19 cellular contexts compared by ENCODE assay signal in genomic region chr12:132277374-132277801, GRCh38. TPM values are rescaled to one million over a fixed set of nuclear protein-coding genes. Genes with fewer than 3 reads are reported as not detected.
DNase-seq lines count a peak whose midpoint lies in the region; ATAC-seq, FAIRE-seq and TF ChIP-seq lines count a peak whose summit lies in the region.
"Had no signal": no experiment of that assay in that cellular context is flagged by ENCODE, and none has a peak within 500 bp of the region (broad histone marks: within the 10 kb centered on the region; RNA-seq: fewer than 3 reads in every experiment).

No MANE protein-coding gene starts in this region.

- no TSS peak for BruUV-seq in HepG2 (replicated peaks; lab: Mats Ljungman, UMichigan)

- no peak for TF ChIP-seq EP300 in HepG2 (IDR thresholded peaks at IDR 0.05; ENCODE audit: low read depth in 2 of 2, low read length in 2 of 2)
- no peak for TF ChIP-seq EP300 in HepG2 (CRISPR knock-in tag; IDR thresholded peaks at IDR 0.05; ENCODE audit: borderline replicate concordance)

- no peaks in the 10 kb centered on the region for H3K79me2 ChIP-seq in HepG2 (ENCODE audit: insufficient read depth, low read length)

- H3K4me3 ChIP-seq in left ventricle myocardium inferior (no peak overlapping the region), breast epithelium (peak overlapping the region in 2 of 3 donors; percentile 8 to 44), HepG2 (replicated peaks in 1 of 3; ENCODE audit: insufficient read depth in 1 of 3, low read depth in 2 of 3, low read length in 3 of 3) (no peak overlapping the region), thyroid gland (replicated peaks in 1 of 3) (no peak overlapping the region)
- H3K4me3 ChIP-seq: MG63, SJSA1 had no signal

- no peaks in the 10 kb centered on the region for H3K36me3 ChIP-seq in left ventricle myocardium inferior
- H3K36me3 ChIP-seq in breast epithelium, result no peaks in the 10 kb centered on the region
- no peaks in the 10 kb centered on the region for H3K36me3 ChIP-seq in HepG2 (replicated peaks in 1 of 2; ENCODE audit: control insufficient read depth in 1 of 2, insufficient read depth in 2 of 2, low read length in 2 of 2)
- no peaks in the 10 kb centered on the region for H3K36me3 ChIP-seq in thyroid gland
- H3K36me3 ChIP-seq: MG63, SJSA1 had no signal

- no peaks in the 10 kb centered on the region for H3K9me3 ChIP-seq in left ventricle myocardium inferior (replicated peaks)
- H3K9me3 ChIP-seq in breast epithelium, result no peaks in the 10 kb centered on the region
- no peaks in the 10 kb centered on the region for H3K9me3 ChIP-seq in HepG2 (ENCODE audit: low read length)
- no peaks in the 10 kb centered on the region for H3K9me3 ChIP-seq in thyroid gland
- H3K9me3 ChIP-seq: MG63, SJSA1 had no signal

- in situ Hi-C loops in HepG2 (cut with HindIII; ENCODE audit: extremely low pct_ligation_motif_present, low pct_unique_long_range_greater_than_20kb), result no loop called here

- no peak for FAIRE-seq in HepG2 (lab: Jason Lieb, UNC)
- FAIRE-seq: A204.1, GM12891 had no signal

- ATAC-seq in Right ventricle myocardium inferior, result no peak
- no peak for ATAC-seq in HepG2

- H3K4me1 ChIP-seq in left ventricle myocardium inferior (no peaks in the 10 kb centered on the region), breast epithelium (no peaks in the 10 kb centered on the region), HepG2 (ENCODE audit: insufficient read depth, low read length) (peaks cover 17% of the 10 kb centered on the region), thyroid gland (peaks cover 44 to 55% of the 10 kb centered on the region in 2 donors)
- H3K4me1 ChIP-seq: SJSA1 had no signal

- no peak overlapping the region for H2AFZ ChIP-seq in HepG2 (ENCODE audit: low read length)

- DNase-seq in Right ventricle myocardium inferior (ENCODE audit: missing footprints), result peak; percentile 23
- no peak for DNase-seq in left ventricle myocardium inferior
- DNase-seq in breast epithelium (ENCODE audit: low spot score in 2 of 2), result no peak
- no peak for DNase-seq in HepG2 (ENCODE audit: low spot score)
- peak; percentile 62 to 75 for DNase-seq in thyroid gland
- no peak for DNase-seq in NCI-H226
- no peak for DNase-seq in NCI-H446 (lab: John Stamatoyannopoulos, UW)
- DNase-seq: DND-41; H7; Kasumi-1; MG63; NCI-H1417 treated with DMSO at 0.1 percent for 48 hours; NCI-H187; NK-92 treated with Interleukin-12 subunit alpha and Interleukin-12 subunit beta, amount 100 ng/mL, for 24 hours had no signal

- no peak overlapping the region for H3K4me2 ChIP-seq in HepG2 (ENCODE audit: low read depth, low read length)

- no peak for TF ChIP-seq RAD21 in HepG2 (CRISPR knock-in tag; IDR thresholded peaks at IDR 0.05)

- no peak overlapping the region for H3K27ac ChIP-seq in left ventricle myocardium inferior (replicated peaks)
- H3K27ac ChIP-seq in breast epithelium, result no peak overlapping the region
- no peak overlapping the region for H3K27ac ChIP-seq in HepG2 (ENCODE audit: extremely low read length, insufficient read depth, low read length)
- H3K27ac ChIP-seq in thyroid gland, result peak overlapping the region in 2 of 3 donors; percentile 10 to 58
- H3K27ac ChIP-seq: SJSA1 had no signal

- POLR2A ChIA-PET in HepG2 (lab: Yijun Ruan, JAX), result no interaction called here

- TF ChIP-seq POLR2A in breast epithelium (IDR thresholded peaks at IDR 0.05) (no peak), HepG2 (IDR thresholded peaks at IDR 0.05; ENCODE audit: insufficient read depth in 1 of 2, low read depth in 2 of 2, low read length in 2 of 2) (no peak), thyroid gland (IDR thresholded peaks at IDR 0.05) (no peak)

- intact Hi-C loops in Right ventricle myocardium inferior (cut with DNase I), result no loop called here
- intact Hi-C loops in left ventricle myocardium inferior (cut with micrococcal nuclease), result no loop called here
- intact Hi-C loops in breast epithelium (cut with DNase I; ENCODE audit: low total_unique reads), result no loop called here
- intact Hi-C loops in HepG2 (cut with micrococcal nuclease; ENCODE audit: unreplicated experiment), result no loop called here
- intact Hi-C loops in thyroid gland (cut with DNase I), result loop anchor here (10.0 kb wide), 1 partner anchor 47 kb away; the partner anchor contains the start of gene GALNT9

- CTCF ChIA-PET in HepG2 (lab: Yijun Ruan, JAX; ENCODE audit: low intra/inter-chr PET ratio, low total read pairs), result no interaction called here

- H3K27me3 ChIP-seq in left ventricle myocardium inferior (ENCODE audit: low read depth) (peaks cover 100% of the 10 kb centered on the region), breast epithelium (peaks cover 0 to 95% of the 10 kb centered on the region in 2 donors), HepG2 (ENCODE audit: control insufficient read depth in 1 of 2, insufficient read depth in 2 of 2, low read length in 2 of 2) (peaks cover 22 to 86% of the 10 kb centered on the region in 2 experiments; a peak in 4 of 5 replicates), thyroid gland (no peaks in the 10 kb centered on the region)
- H3K27me3 ChIP-seq: MG63 had no signal

- no peaks in the 10 kb centered on the region for H4K20me1 ChIP-seq in HepG2 (ENCODE audit: insufficient read depth, low read length)

- TF ChIP-seq CTCF in left ventricle myocardium inferior (IDR thresholded peaks at IDR 0.05; ENCODE audit: borderline replicate concordance), result no peak
- no peak for TF ChIP-seq CTCF in breast epithelium (IDR thresholded peaks at IDR 0.05)
- TF ChIP-seq CTCF in HepG2 (CRISPR knock-in tag; IDR thresholded peaks at IDR 0.05), result no peak
- no peak for TF ChIP-seq CTCF in thyroid gland (IDR thresholded peaks at IDR 0.05)

- WGBS in HepG2 (ENCODE audit: low lambda C conversion rate), result 0% methylated on average over 1 of the region's 24 CpGs
- 31 to 32% methylated on average over 10 to 22 of the region's 24 CpGs for WGBS in thyroid gland, 2 donors

- H3K9ac ChIP-seq in HepG2 (ENCODE audit: insufficient read depth, low read depth, low read length), result no peak overlapping the region

TF ChIP-seq in HepG2, 621 proteins besides CTCF, POLR2A, EP300 and RAD21 (continues in another document):
- TF ChIP-seq GABPB1 (CRISPR knock-in tag; IDR thresholded peaks at IDR 0.05) (peak; percentile 25; the same call in 1 of the 2 replicates), ZBTB38 (CRISPR knock-in tag; IDR thresholded peaks at IDR 0.05) (no peak)
- TF ChIP-seq, protein P1, sequence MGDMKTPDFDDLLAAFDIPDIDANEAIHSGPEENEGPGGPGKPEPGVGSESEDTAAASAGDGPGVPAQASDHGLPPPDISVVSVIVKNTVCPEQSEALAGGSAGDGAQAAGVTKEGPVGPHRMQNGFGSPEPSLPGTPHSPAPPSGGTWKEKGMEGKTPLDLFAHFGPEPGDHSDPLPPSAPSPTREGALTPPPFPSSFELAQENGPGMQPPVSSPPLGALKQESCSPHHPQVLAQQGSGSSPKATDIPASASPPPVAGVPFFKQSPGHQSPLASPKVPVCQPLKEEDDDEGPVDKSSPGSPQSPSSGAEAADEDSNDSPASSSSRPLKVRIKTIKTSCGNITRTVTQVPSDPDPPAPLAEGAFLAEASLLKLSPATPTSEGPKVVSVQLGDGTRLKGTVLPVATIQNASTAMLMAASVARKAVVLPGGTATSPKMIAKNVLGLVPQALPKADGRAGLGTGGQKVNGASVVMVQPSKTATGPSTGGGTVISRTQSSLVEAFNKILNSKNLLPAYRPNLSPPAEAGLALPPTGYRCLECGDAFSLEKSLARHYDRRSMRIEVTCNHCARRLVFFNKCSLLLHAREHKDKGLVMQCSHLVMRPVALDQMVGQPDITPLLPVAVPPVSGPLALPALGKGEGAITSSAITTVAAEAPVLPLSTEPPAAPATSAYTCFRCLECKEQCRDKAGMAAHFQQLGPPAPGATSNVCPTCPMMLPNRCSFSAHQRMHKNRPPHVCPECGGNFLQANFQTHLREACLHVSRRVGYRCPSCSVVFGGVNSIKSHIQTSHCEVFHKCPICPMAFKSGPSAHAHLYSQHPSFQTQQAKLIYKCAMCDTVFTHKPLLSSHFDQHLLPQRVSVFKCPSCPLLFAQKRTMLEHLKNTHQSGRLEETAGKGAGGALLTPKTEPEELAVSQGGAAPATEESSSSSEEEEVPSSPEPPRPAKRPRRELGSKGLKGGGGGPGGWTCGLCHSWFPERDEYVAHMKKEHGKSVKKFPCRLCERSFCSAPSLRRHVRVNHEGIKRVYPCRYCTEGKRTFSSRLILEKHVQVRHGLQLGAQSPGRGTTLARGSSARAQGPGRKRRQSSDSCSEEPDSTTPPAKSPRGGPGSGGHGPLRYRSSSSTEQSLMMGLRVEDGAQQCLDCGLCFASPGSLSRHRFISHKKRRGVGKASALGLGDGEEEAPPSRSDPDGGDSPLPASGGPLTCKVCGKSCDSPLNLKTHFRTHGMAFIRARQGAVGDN (CRISPR knock-in tag; IDR thresholded peaks at IDR 0.05), result peak; percentile 20; the same call in 1 of the 2 replicates

RNA-seq across cellular contexts. Expression of gene GALNT9, which starts 52.0 kb away (rescaled TPM):
- total RNA-seq in Right ventricle myocardium inferior (not detected), left ventricle myocardium inferior (not detected), breast epithelium (1 to 10 TPM in 1 of 3 donors, not detected in 2; 2.9 TPM), HepG2 (2016; rRNA removed; fragmentation: Illumina TruSeq; extraction: Trizol) (0.04 TPM in 1 of 2 replicates, not detected in the other), thyroid gland (10 to 100 TPM in 2 of 4 donors, 1 to 10 TPM in 2; 2.2 to 29.2 (median 15.9) TPM)
- not detected in 2 replicates for total RNA-seq in HepG2 (2016; cell fraction: cytosol; rRNA removed; fragmentation: Illumina TruSeq; extraction: Trizol; ENCODE audit: low read depth)
- not detected in 2 replicates for total RNA-seq in HepG2 (2016; cell fraction: insoluble cytoplasmic fraction; rRNA removed; fragmentation: Illumina TruSeq; extraction: Trizol)
- total RNA-seq in HepG2 (2016; cell fraction: membrane; rRNA removed; fragmentation: Illumina TruSeq; extraction: Trizol), result 0.09 TPM in 1 of 2 replicates, not detected in the other
- not detected in 2 replicates for total RNA-seq in HepG2 (2016; cell fraction: nucleus; rRNA removed; fragmentation: Illumina TruSeq; extraction: Trizol)
- not detected in 2 replicates for polyA plus RNA-seq in HepG2 (2011; rRNA removed)
- polyA plus RNA-seq in HepG2 (2011; cell fraction: cytosol; rRNA removed), result not detected in 2 replicates
- not detected in 2 replicates for polyA plus RNA-seq in HepG2 (2011; cell fraction: nucleus; rRNA removed)
- not detected in 2 replicates for polyA plus RNA-seq in HepG2 (2012)
- polyA plus RNA-seq in HepG2 (2016; cell fraction: cytosol; fragmentation: Illumina TruSeq; extraction: Trizol; ENCODE audit: low read depth), result not detected in 2 replicates
- not detected in 2 replicates for polyA plus RNA-seq in HepG2 (2016; cell fraction: insoluble cytoplasmic fraction; fragmentation: Illumina TruSeq; extraction: Trizol; ENCODE audit: low read depth)
- polyA plus RNA-seq in HepG2 (2016; cell fraction: membrane; fragmentation: Illumina TruSeq; extraction: Trizol; ENCODE audit: low read depth), result not detected in 2 replicates
- not detected in 2 replicates for polyA plus RNA-seq in HepG2 (2016; cell fraction: nucleus; fragmentation: Illumina TruSeq; extraction: Trizol; ENCODE audit: insufficient read depth, low read depth)
- 10.1 TPM in 1 of 2 replicates, not detected in the other for polyA minus RNA-seq in HepG2 (2011; rRNA and poly(A)+ RNA removed; ENCODE audit: low replicate concordance)
- polyA minus RNA-seq in HepG2 (2011; cell fraction: cytosol; rRNA and poly(A)+ RNA removed), result not detected in 2 replicates
- not detected in 2 replicates for polyA minus RNA-seq in HepG2 (2011; cell fraction: nucleus; rRNA and poly(A)+ RNA removed)
- total RNA-seq: NCI-H460, SJSA1 had no signal
- polyA plus RNA-seq: CD14-positive monocyte had no signal

Comparison
In these comparisons a context has a peak if more than half of its experiments do, and no peak if none do; other contexts are left out.
1. DNase-seq: peak in Right ventricle myocardium inferior (single experiment) and thyroid gland (2 of 2); none in left ventricle myocardium inferior (single experiment), breast epithelium (0 of 2), HepG2 (single experiment), NCI-H226 (single experiment) and NCI-H446 (0 of 2).
2. H3K27ac ChIP-seq: peak in thyroid gland (2 of 3); none in left ventricle myocardium inferior (single experiment), breast epithelium (0 of 2) and HepG2 (single experiment).
3. H3K4me3 ChIP-seq: peak in breast epithelium (2 of 3); none in left ventricle myocardium inferior (single experiment), HepG2 (0 of 3) and thyroid gland (0 of 3).